11 cellular contexts compared by ENCODE assay signal in the genomic region with DNA sequence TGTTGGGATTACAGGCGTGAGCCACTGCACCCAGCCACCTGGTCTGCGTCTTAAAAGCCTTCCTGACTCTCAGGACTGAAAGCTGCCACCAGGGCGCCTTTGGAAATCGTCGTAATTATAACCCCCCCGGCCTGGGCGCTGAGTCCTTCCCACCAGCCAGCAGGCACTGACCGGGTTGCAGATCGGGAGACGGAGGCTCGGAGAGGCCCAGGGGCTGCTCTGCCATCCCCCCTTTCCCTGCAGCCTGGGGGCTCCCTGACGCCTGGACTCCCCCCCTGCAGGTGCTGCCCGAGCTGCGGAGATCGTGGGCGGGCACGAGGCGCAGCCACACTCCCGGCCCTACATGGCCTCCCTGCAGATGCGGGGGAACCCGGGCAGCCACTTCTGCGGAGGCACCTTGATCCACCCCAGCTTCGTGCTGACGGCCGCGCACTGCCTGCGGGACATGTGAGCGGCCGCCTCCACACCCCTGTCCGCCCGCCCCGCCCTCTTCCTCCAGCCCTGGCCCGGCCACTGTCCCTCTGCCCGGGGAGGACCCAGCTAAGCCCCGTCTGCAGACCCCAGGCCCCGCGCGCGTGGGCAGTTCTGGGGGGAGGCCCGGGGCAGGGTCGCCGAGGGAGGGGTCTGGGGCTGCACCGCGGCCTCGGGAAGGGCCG. TPM values are rescaled to one million over a fixed set of nuclear protein-coding genes. Genes with fewer than 3 reads are reported as not detected.
DNase-seq lines count a peak whose midpoint lies in the region; ATAC-seq and TF ChIP-seq lines count a peak whose summit lies in the region.
"Had no signal": no experiment of that assay in that cellular context is flagged by ENCODE, and none has a peak within 500 bp of the region (broad histone marks: within the 10 kb centered on the region; RNA-seq: fewer than 3 reads in every experiment).

No MANE protein-coding gene starts in this region.

- ATAC-seq in Right ventricle myocardium inferior (no peak), body of pancreas (peak; percentile 63), left lobe of liver (peak; percentile 67), HG03460 (IDR thresholded peaks at IDR 0.05; ENCODE audit: unreplicated experiment) (no peak)

- peak; percentile 79 for DNase-seq in Right ventricle myocardium inferior (ENCODE audit: missing footprints)
- DNase-seq in right atrium auricular region (ENCODE audit: low spot score) = no peak
- DNase-seq in body of pancreas = peak in 3 of 4 donors; percentile 38 to 47 (median 44)
- no peak for DNase-seq in left lobe of liver (ENCODE audit: low spot score)
- DNase-seq in vagina (ENCODE audit: extremely low spot score in 2 of 2) = no peak
- no peak for DNase-seq in medulla oblongata (ENCODE audit: extremely low spot score)
- DNase-seq in superior temporal gyrus (ENCODE audit: extremely low spot score) = no peak
- DNase-seq: T-cell, uterus had no signal

- peak overlapping the region in 1 of 2 donors; percentile 42 for H3K4me3 ChIP-seq in right atrium auricular region
- no peak overlapping the region for H3K4me3 ChIP-seq in body of pancreas
- peak overlapping the region; percentile 24 to 28 for H3K4me3 ChIP-seq in vagina
- H3K4me3 ChIP-seq: uterus had no signal

- H3K9me3 ChIP-seq in right atrium auricular region (no peaks in the 10 kb centered on the region), body of pancreas (no peaks in the 10 kb centered on the region), vagina (no peaks in the 10 kb centered on the region)
- H3K9me3 ChIP-seq: uterus had no signal

- H3K27me3 ChIP-seq in right atrium auricular region = peaks cover 0 to 8% of the 10 kb centered on the region in 2 donors
- peaks cover 0 to 16% of the 10 kb centered on the region in 2 donors for H3K27me3 ChIP-seq in body of pancreas
- no peaks in the 10 kb centered on the region for H3K27me3 ChIP-seq in vagina

- H3K4me1 ChIP-seq in right atrium auricular region = peaks cover 0 to 21% of the 10 kb centered on the region in 2 donors
- H3K4me1 ChIP-seq in body of pancreas = peaks cover 11% of the 10 kb centered on the region
- H3K4me1 ChIP-seq in vagina = peaks cover 26% of the 10 kb centered on the region

- H3K27ac ChIP-seq in right atrium auricular region (no peak overlapping the region), body of pancreas (no peak overlapping the region), vagina (no peak overlapping the region)
- H3K27ac ChIP-seq: uterus had no signal

- WGBS in body of pancreas, 2 donors = 0 to 6% methylated on average over 8 to 36 of the region's 46 CpGs

- TF ChIP-seq CTCF in right atrium auricular region (IDR thresholded peaks at IDR 0.05) (no peak), body of pancreas (IDR thresholded peaks at IDR 0.05) (peak in 2 of 7 experiments; percentile 20 to 23), vagina (IDR thresholded peaks at IDR 0.05) (no peak)

- no peak for TF ChIP-seq POLR2A in body of pancreas (IDR thresholded peaks at IDR 0.05)
- TF ChIP-seq POLR2A in vagina (IDR thresholded peaks at IDR 0.05) = no peak

- H3K36me3 ChIP-seq in right atrium auricular region (no peaks in the 10 kb centered on the region), body of pancreas (replicated peaks in 1 of 2; ENCODE audit: insufficient read depth in 1 of 2, low read depth in 2 of 2) (no peaks in the 10 kb centered on the region), vagina (no peaks in the 10 kb centered on the region)
- H3K36me3 ChIP-seq: uterus had no signal

- intact Hi-C loops in Right ventricle myocardium inferior (cut with DNase I) = no loop called here
- intact Hi-C loops in body of pancreas (cut with DNase I) = no loop called here
- intact Hi-C loops in vagina (cut with DNase I) = no loop called here

RNA-seq across cellular contexts. Expression of a gene that starts 2.5 kb away (rescaled TPM):
- not detected for total RNA-seq in Right ventricle myocardium inferior
- total RNA-seq in right atrium auricular region = not detected
- under 1 TPM in 1 of 2 donors, not detected in 1; 0.99 TPM for total RNA-seq in body of pancreas
- 0.23 TPM for total RNA-seq in left lobe of liver
- not detected for total RNA-seq in vagina
- total RNA-seq: glomerular endothelial cell had no signal

RNA-seq across cellular contexts. Expression of a gene that starts 8.8 kb away (rescaled TPM):
- total RNA-seq in Right ventricle myocardium inferior = 1.6 TPM
- under 1 TPM; 0.67 to 0.83 TPM for total RNA-seq in right atrium auricular region
- not detected for total RNA-seq in body of pancreas
- total RNA-seq in left lobe of liver = 0.58 TPM
- total RNA-seq in vagina = not detected
- total RNA-seq: glomerular endothelial cell had no signal

RNA-seq across cellular contexts. Expression of a gene that starts 15.7 kb away (rescaled TPM):
- total RNA-seq in Right ventricle myocardium inferior (not detected), right atrium auricular region (not detected), body of pancreas (under 1 TPM in 1 of 2 donors, not detected in 1; 0.26 TPM), left lobe of liver (0.60 TPM), vagina (not detected)
- total RNA-seq: glomerular endothelial cell had no signal

RNA-seq across cellular contexts. Expression of a gene that starts 16.2 kb away (rescaled TPM):
- 655 TPM for total RNA-seq in Right ventricle myocardium inferior
- total RNA-seq in right atrium auricular region = 100 to 1,000 TPM; 133 to 652 TPM
- total RNA-seq in body of pancreas = 100 to 1,000 TPM; 134 to 825 TPM
- total RNA-seq in left lobe of liver = 6.1 TPM
- 2,325 TPM for total RNA-seq in vagina

RNA-seq across cellular contexts. Expression of a gene that starts 21.6 kb away (rescaled TPM):
- total RNA-seq in Right ventricle myocardium inferior (not detected), right atrium auricular region (not detected), body of pancreas (not detected), left lobe of liver (not detected), vagina (not detected)

Comparison
In these comparisons a context has a peak if more than half of its experiments do, and no peak if none do; other contexts are left out.
1. DNase-seq: peak in Right ventricle myocardium inferior (single experiment) and body of pancreas (3 of 4); none in right atrium auricular region (single experiment), left lobe of liver (single experiment), vagina (0 of 2), medulla oblongata (single experiment) and superior temporal gyrus (single experiment).
2. ATAC-seq: peak in body of pancreas (single experiment) and left lobe of liver (single experiment); none in Right ventricle myocardium inferior (single experiment) and HG03460 (single experiment).
3. H3K4me3 ChIP-seq: peak in vagina (2 of 2); none in body of pancreas (0 of 2).